8 cellular contexts compared by ENCODE assay signal in the genomic region with DNA sequence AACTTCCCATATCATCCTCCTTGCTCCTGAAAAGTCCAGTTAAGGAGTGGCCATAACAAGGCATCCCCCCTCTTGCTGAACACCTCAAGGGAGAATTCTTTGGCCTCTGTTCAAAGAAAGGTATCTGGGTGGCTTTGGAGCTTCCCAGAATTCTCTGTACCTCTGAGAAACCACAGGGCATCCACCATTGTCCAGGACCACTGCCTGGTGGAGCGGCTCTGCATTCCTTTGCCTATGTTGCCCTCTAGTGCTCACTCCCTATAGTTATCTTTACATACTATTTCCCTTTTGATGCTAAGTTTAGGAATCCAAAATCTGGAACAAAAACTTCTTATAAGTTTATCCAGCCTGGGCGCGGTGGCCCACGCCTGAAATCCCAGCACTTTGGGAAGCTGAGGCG. TPM values are rescaled to one million over a fixed set of nuclear protein-coding genes. Genes with fewer than 3 reads are reported as not detected.
DNase-seq lines count a peak whose midpoint lies in the region; ATAC-seq and TF ChIP-seq lines count a peak whose summit lies in the region.

No MANE protein-coding gene starts in this region.

- H3K36me3 ChIP-seq in WERI-Rb-1 (no peaks in the 10 kb centered on the region), left ventricle myocardium inferior (no peaks in the 10 kb centered on the region)

- H3K27ac ChIP-seq in WERI-Rb-1 (no peak overlapping the region), left ventricle myocardium inferior (replicated peaks) (no peak overlapping the region)

- ATAC-seq in GM18870 (IDR thresholded peaks at IDR 0.05; ENCODE audit: unreplicated experiment) (peak; percentile 46), HG03460 (IDR thresholded peaks at IDR 0.05; ENCODE audit: unreplicated experiment) (no peak), HG02840 (IDR thresholded peaks at IDR 0.05; ENCODE audit: low FRiP score, unreplicated experiment) (no peak)
- ATAC-seq in stimulated activated naive CD8-positive, alpha-beta T cell treated with anti-CD3 and anti-CD28 coated beads, Interleukin-15, Interleukin-2, amounts not matched to agents 100 U/mL and 50 U/mL, for 24 hours = no peak

- H3K9me3 ChIP-seq in WERI-Rb-1 (ENCODE audit: severe bottlenecking) (no peaks in the 10 kb centered on the region), left ventricle myocardium inferior (replicated peaks) (no peaks in the 10 kb centered on the region)

- no peaks in the 10 kb centered on the region for H3K27me3 ChIP-seq in WERI-Rb-1 (ENCODE audit: insufficient read depth, low read depth, severe bottlenecking)
- no peaks in the 10 kb centered on the region for H3K27me3 ChIP-seq in left ventricle myocardium inferior (ENCODE audit: low read depth)

- peak; percentile 66 for TF ChIP-seq CTCF in WERI-Rb-1 (IDR thresholded peaks at IDR 0.05; ENCODE audit: low read depth, low read length)
- TF ChIP-seq CTCF in left ventricle myocardium inferior (IDR thresholded peaks at IDR 0.05; ENCODE audit: borderline replicate concordance) = peak; percentile 65

- DNase-seq in Ammon's horn (ENCODE audit: low spot score) (peak; percentile 80), NCI-H2029 (lab: John Stamatoyannopoulos, UW) (peak; percentile 22), WERI-Rb-1 (peak; percentile 51), left ventricle myocardium inferior (no peak)
- DNase-seq in stimulated activated naive CD8-positive, alpha-beta T cell treated with anti-CD3 and anti-CD28 coated beads, Interleukin-15, Interleukin-2, amounts not matched to agents 100 U/mL and 50 U/mL, for 24 hours = peak; percentile 6

- intact Hi-C loops in left ventricle myocardium inferior (cut with micrococcal nuclease) = no loop called here

- no peaks in the 10 kb centered on the region for H3K4me1 ChIP-seq in left ventricle myocardium inferior

- no peak overlapping the region for H3K4me3 ChIP-seq in WERI-Rb-1 (ENCODE audit: low read depth, low read length)
- no peak overlapping the region for H3K4me3 ChIP-seq in left ventricle myocardium inferior

RNA-seq across cellular contexts. Expression of gene CHD9NB, which starts 30.3 kb away (rescaled TPM):
- 0.77 TPM for total RNA-seq in left ventricle myocardium inferior

RNA-seq across cellular contexts. Expression of gene CHD9, which starts 32.4 kb away (rescaled TPM):
- 38.9 TPM for total RNA-seq in left ventricle myocardium inferior
